In the genomic region with DNA sequence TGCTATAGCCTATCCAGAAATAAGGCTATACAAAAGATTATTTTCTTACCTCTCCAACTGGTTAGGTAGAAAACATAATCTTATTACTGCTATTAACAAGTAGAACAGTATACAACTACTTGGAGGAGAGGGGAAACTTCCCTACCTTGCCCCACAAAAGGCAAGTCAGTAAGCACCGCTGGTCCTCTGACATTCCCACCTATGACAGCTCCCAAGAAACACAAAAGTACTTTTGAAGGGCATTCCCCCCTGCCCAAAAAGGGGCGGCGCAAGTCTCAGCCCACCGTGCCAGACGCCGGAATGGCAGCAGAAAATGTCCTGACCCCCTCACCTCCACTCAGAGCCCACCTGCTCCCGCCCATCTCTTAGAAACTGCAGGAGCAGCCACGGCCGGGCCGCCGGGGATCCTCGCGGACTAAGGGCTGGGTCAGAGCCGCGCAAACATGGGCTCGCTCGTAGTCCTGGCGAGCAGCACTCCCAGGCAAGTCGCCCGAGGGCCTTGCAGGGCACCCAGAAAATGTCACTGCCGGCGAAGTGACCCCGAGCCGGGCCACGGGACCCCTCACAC, we compare ENCODE assay signal across 8 cellular contexts. TPM values are rescaled to one million over a fixed set of nuclear protein-coding genes. Genes with fewer than 3 reads are reported as not detected.
DNase-seq lines count a peak whose midpoint lies in the region; ATAC-seq lines count a peak whose summit lies in the region.

No MANE protein-coding gene starts in this region.

- H3K9ac ChIP-seq in duodenal mucosa (ENCODE audit: low read depth in 1 of 2, low read length in 2 of 2) (peak overlapping the region; percentile 88 to 99), mesendoderm (ENCODE audit: low read length) (peak overlapping the region; percentile 99)

- H3K27me3 ChIP-seq in duodenal mucosa (ENCODE audit: control insufficient read depth in 1 of 2, insufficient read depth in 2 of 2, low read length in 2 of 2) (no peaks in the 10 kb centered on the region), mesendoderm (ENCODE audit: insufficient read depth, low read length, poor library complexity) (no peaks in the 10 kb centered on the region), aorta (ENCODE audit: control insufficient read depth in 1 of 2, insufficient read depth in 2 of 2, low read length in 1 of 2) (no peaks in the 10 kb centered on the region)

- H3K4me2 ChIP-seq in mesendoderm (ENCODE audit: low read length): peak overlapping the region; percentile 61

- no peaks in the 10 kb centered on the region for H3K27me3 Mint-ChIP-seq in activated naive CD4-positive, alpha-beta T cell treated with anti-CD3 and anti-CD28 coated beads for 36 hours (ENCODE audit: low read depth)

- H3K23ac ChIP-seq in mesendoderm (ENCODE audit: low read length): no peak overlapping the region

- peaks cover 2% of the 10 kb centered on the region for H3K79me1 ChIP-seq in mesendoderm (ENCODE audit: low read length)

- H3K36me3 ChIP-seq in duodenal mucosa (ENCODE audit: control insufficient read depth in 1 of 2, insufficient read depth in 2 of 2, low read length in 2 of 2) (peaks cover 0 to 7% of the 10 kb centered on the region in 2 donors), mesendoderm (ENCODE audit: control insufficient read depth, insufficient read depth, low read length) (no peaks in the 10 kb centered on the region), aorta (ENCODE audit: control insufficient read depth in 1 of 2, insufficient read depth in 2 of 2, low read length in 1 of 2) (peaks cover 0 to 2% of the 10 kb centered on the region in 2 donors)

- H4K5ac ChIP-seq in mesendoderm (ENCODE audit: low read length): no peak overlapping the region

- no peaks in the 10 kb centered on the region for H3K9me3 Mint-ChIP-seq in activated naive CD4-positive, alpha-beta T cell treated with anti-CD3 and anti-CD28 coated beads for 36 hours

- H3K4me1 ChIP-seq in duodenal mucosa (ENCODE audit: control insufficient read depth in 1 of 2, insufficient read depth in 2 of 2, low read length in 2 of 2): peaks cover 6 to 10% of the 10 kb centered on the region in 2 donors
- H3K4me1 ChIP-seq in mesendoderm (ENCODE audit: control insufficient read depth, low read depth, low read length): peaks cover 3% of the 10 kb centered on the region
- H3K4me1 ChIP-seq in aorta (ENCODE audit: control insufficient read depth in 1 of 2, insufficient read depth in 2 of 2, low read length in 2 of 2): peaks cover 0 to 2% of the 10 kb centered on the region in 2 donors

- peaks cover 44% of the 10 kb centered on the region for H3K79me2 ChIP-seq in mesendoderm (ENCODE audit: control insufficient read depth, insufficient read depth, low read length)

- no CpG with 5 or more reads among the region's 25 CpGs for WGBS in mesendoderm (ENCODE audit: extremely low coverage, insufficient coverage, low lambda C conversion rate)
- WGBS in aorta, 2 donors: 0% methylated on average over 23 to 25 of the region's 25 CpGs

- no peak overlapping the region for H4K8ac ChIP-seq in mesendoderm (ENCODE audit: low read depth, low read length)

- no peak overlapping the region for H2BK120ac ChIP-seq in mesendoderm (ENCODE audit: low read depth, low read length)

- ATAC-seq in HG02642 (IDR thresholded peaks at IDR 0.05; ENCODE audit: poor library complexity, unreplicated experiment): peak; percentile 58
- peak; percentile 66 for ATAC-seq in aorta (ENCODE audit: low FRiP score)

- peak overlapping the region; percentile 53 for H3K27ac ChIP-seq in duodenal mucosa (ENCODE audit: low read depth, low read length)
- H3K27ac ChIP-seq in mesendoderm (ENCODE audit: low read depth, low read length): peak overlapping the region; percentile 80
- peak overlapping the region in 1 of 2 donors; percentile 30 for H3K27ac ChIP-seq in aorta (ENCODE audit: low read depth in 1 of 2, low read length in 2 of 2)

- H2BK5ac ChIP-seq in mesendoderm (ENCODE audit: low read length): peak overlapping the region; percentile 91

- peak overlapping the region; percentile 99 for H3K56ac ChIP-seq in mesendoderm (ENCODE audit: low read length)

- H3K4me3 Mint-ChIP-seq in activated naive CD4-positive, alpha-beta T cell treated with anti-CD3 and anti-CD28 coated beads for 36 hours: peak overlapping the region; percentile 94

- CTCF ChIA-PET in activated naive CD4-positive, alpha-beta T cell treated with anti-CD3 and anti-CD28 coated beads for 36 hours (lab: Charles Lee): interaction anchor here (0.8 to 1.5 kb wide), 2 partner anchors 38 to 581 kb away, joined by 3 to 4 read pairs; partner anchors contain the start of gene NUDT15

- peak; percentile 19 for DNase-seq in activated naive CD4-positive, alpha-beta T cell treated with anti-CD3 and anti-CD28 coated beads for 36 hours
- DNase-seq in activated naive CD4-positive, alpha-beta T cell treated with Interleukin-2 at 50 U/mL for 16 hours: no peak
- DNase-seq in OCI-M1 (lab: John Stamatoyannopoulos, UW): peak; percentile 33
- no peak for DNase-seq in mesendoderm
- peak in 1 of 2 donors; percentile 50 for DNase-seq in aorta
- no peak for DNase-seq in activated CD8-positive, alpha-beta memory T cell treated with anti-CD3 and anti-CD28 coated beads, Interleukin-2, amount 50 U/mL, for 48 hours

- peaks cover 31% of the 10 kb centered on the region for H3K4me1 Mint-ChIP-seq in activated naive CD4-positive, alpha-beta T cell treated with anti-CD3 and anti-CD28 coated beads for 36 hours (ENCODE audit: low read depth)

- H3K36me3 Mint-ChIP-seq in activated naive CD4-positive, alpha-beta T cell treated with anti-CD3 and anti-CD28 coated beads for 36 hours (ENCODE audit: low read depth): peaks cover 8% of the 10 kb centered on the region

- H3K18ac ChIP-seq in mesendoderm (ENCODE audit: low read length): peak overlapping the region; percentile 16

- H3K4me3 ChIP-seq in duodenal mucosa (ENCODE audit: low read depth in 1 of 2, low read length in 2 of 2): peak overlapping the region; percentile 84 to 99
- peak overlapping the region; percentile 97 for H3K4me3 ChIP-seq in mesendoderm (ENCODE audit: low read length)
- H3K4me3 ChIP-seq in aorta (ENCODE audit: low read length in 2 of 2): peak overlapping the region; percentile 86 to 93

- H3K27ac Mint-ChIP-seq in activated naive CD4-positive, alpha-beta T cell treated with anti-CD3 and anti-CD28 coated beads for 36 hours: peak overlapping the region; percentile 81

- H3K9me3 ChIP-seq in duodenal mucosa (ENCODE audit: control insufficient read depth in 1 of 2, low read length in 2 of 2): no peaks in the 10 kb centered on the region
- no peaks in the 10 kb centered on the region for H3K9me3 ChIP-seq in aorta (ENCODE audit: control insufficient read depth, low read length)

- peak overlapping the region; percentile 74 for H3K4ac ChIP-seq in mesendoderm (ENCODE audit: low read depth, low read length)

- H2BK15ac ChIP-seq in mesendoderm (replicated peaks; ENCODE audit: low read depth): no peak overlapping the region

- H2AK5ac ChIP-seq in mesendoderm (ENCODE audit: low read length): no peak overlapping the region

- intact Hi-C loops in activated naive CD4-positive, alpha-beta T cell treated with anti-CD3 and anti-CD28 coated beads for 36 hours (cut with micrococcal nuclease): loop anchor here (1.0 kb wide), 5 partner anchors 37 to 532 kb away; partner anchors contain the start of genes MED4, NUDT15 and RB1
- intact Hi-C loops in aorta (cut with DNase I): no loop called here

RNA-seq across cellular contexts. Expression of gene SUCLA2, which starts 0.4 kb away (rescaled TPM):
- total RNA-seq in activated naive CD4-positive, alpha-beta T cell treated with anti-CD3 and anti-CD28 coated beads for 36 hours: 10 to 100 TPM; 44.0 to 44.4 TPM
- polyA plus RNA-seq in mesendoderm (2013, experiment 1 of 2): 99.6 TPM
- polyA plus RNA-seq in mesendoderm (2013, experiment 2 of 2): 95.4 TPM
- total RNA-seq in aorta: 10 to 100 TPM; 36.3 to 42.0 TPM
- 10 to 100 TPM; 33.7 to 38.3 TPM for polyA plus RNA-seq in aorta

RNA-seq across cellular contexts. Expression of gene NUDT15, which starts 36.9 kb away (rescaled TPM):
- 10 to 100 TPM; 28.3 to 29.2 TPM for total RNA-seq in activated naive CD4-positive, alpha-beta T cell treated with anti-CD3 and anti-CD28 coated beads for 36 hours
- 170 TPM for polyA plus RNA-seq in mesendoderm (2013, experiment 1 of 2)
- 174 TPM for polyA plus RNA-seq in mesendoderm (2013, experiment 2 of 2)
- 1 to 10 TPM; 5.7 to 6.6 TPM for total RNA-seq in aorta
- polyA plus RNA-seq in aorta: 10 to 100 TPM in 1 of 2 donors, 1 to 10 TPM in 1; 9.7 to 13.4 TPM

Comparison
In these comparisons a context has a peak if more than half of its experiments do, and no peak if none do; other contexts are left out.
1. DNase-seq: peak in activated naive CD4-positive, alpha-beta T cell treated with anti-CD3 and anti-CD28 coated beads for 36 hours (single experiment) and OCI-M1 (single experiment); none in activated naive CD4-positive, alpha-beta T cell treated with Interleukin-2 at 50 U/mL for 16 hours (single experiment), mesendoderm (single experiment) and activated CD8-positive, alpha-beta memory T cell treated with anti-CD3 and anti-CD28 coated beads, Interleukin-2, amount 50 U/mL, for 48 hours (single experiment).
2. Peak in every context shown above with its lines, with median percentiles within 50 percentile points of each other: H3K4me3 ChIP-seq.